In genomic region chr9:128554155-128554862, GRCh38 we compare ENCODE assay signal across 8 cellular contexts. TPM values are rescaled to one million over a fixed set of nuclear protein-coding genes. Genes with fewer than 3 reads are reported as not detected.
DNase-seq lines count a peak whose midpoint lies in the region; ATAC-seq and TF ChIP-seq lines count a peak whose summit lies in the region.

No MANE protein-coding gene starts in this region.

- peak; percentile 13 for TF ChIP-seq CTCF in astrocyte of the spinal cord (IDR thresholded peaks at IDR 0.05; ENCODE audit: low read depth, low read length)

- in situ Hi-C loops in astrocyte of the spinal cord (cut with HindIII; ENCODE audit: low sequenced_read_pairs): no loop called here

- H3K4me3 ChIP-seq in astrocyte of the spinal cord (ENCODE audit: low read depth, low read length): peak overlapping the region; percentile 68
- H3K4me3 ChIP-seq in iPS-20b (ENCODE audit: low read length): peak overlapping the region; percentile 95

- peaks cover 30% of the 10 kb centered on the region for H3K27me3 ChIP-seq in iPS-20b (ENCODE audit: insufficient read depth, low read length)

- peak overlapping the region; percentile 21; the same call in 1 of the 2 replicates for H3K9ac ChIP-seq in iPS-20b (ENCODE audit: low read depth, low read length)

- DNase-seq in ELF-1 (ENCODE audit: low read depth, low spot score) (peak; percentile 78), NCI-H460 (ENCODE audit: extremely low read depth, low read depth) (peak; percentile 72), astrocyte of the spinal cord (ENCODE audit: low read depth, low spot score) (peak; percentile 85), DMS79 (lab: John Stamatoyannopoulos, UW) (no peak)
- DNase-seq in stimulated activated CD4-positive, alpha-beta T cell treated with anti-CD3 and anti-CD28 coated beads, Interleukin-15, amount 100 ng/mL, for 24 hours: peak; percentile 53

- no peaks in the 10 kb centered on the region for H3K9me3 ChIP-seq in iPS-20b (ENCODE audit: insufficient read depth, low read depth, low read length)

- no peak overlapping the region for H3K27ac ChIP-seq in iPS-20b (ENCODE audit: low read length)

- peaks cover 33% of the 10 kb centered on the region for H3K4me1 ChIP-seq in iPS-20b (ENCODE audit: insufficient read depth, low read length)

- no peaks in the 10 kb centered on the region for H3K36me3 ChIP-seq in iPS-20b (ENCODE audit: insufficient read depth, low read depth, low read length)

- ATAC-seq in GM18517 (IDR thresholded peaks at IDR 0.05; ENCODE audit: unreplicated experiment): no peak
- no peak for ATAC-seq in HG03378 (IDR thresholded peaks at IDR 0.05; ENCODE audit: unreplicated experiment)

RNA-seq across cellular contexts. Expression of gene SPTAN1, which starts 1.9 kb away (rescaled TPM):
- total RNA-seq in NCI-H460 (2014; rRNA removed; shearing (Covaris generic)): 136 and 162 TPM in 2 replicates
- 300 and 351 TPM in 2 replicates for polyA plus RNA-seq in NCI-H460 (2014; cell fraction: nucleus; rRNA removed)

RNA-seq across cellular contexts. Expression of gene GLE1, which starts 49.8 kb away (rescaled TPM):
- total RNA-seq in NCI-H460 (2014; rRNA removed; shearing (Covaris generic)): 31.6 and 36.6 TPM in 2 replicates
- 34.0 and 46.3 TPM in 2 replicates for polyA plus RNA-seq in NCI-H460 (2014; cell fraction: nucleus; rRNA removed)
